In the genomic region with DNA sequence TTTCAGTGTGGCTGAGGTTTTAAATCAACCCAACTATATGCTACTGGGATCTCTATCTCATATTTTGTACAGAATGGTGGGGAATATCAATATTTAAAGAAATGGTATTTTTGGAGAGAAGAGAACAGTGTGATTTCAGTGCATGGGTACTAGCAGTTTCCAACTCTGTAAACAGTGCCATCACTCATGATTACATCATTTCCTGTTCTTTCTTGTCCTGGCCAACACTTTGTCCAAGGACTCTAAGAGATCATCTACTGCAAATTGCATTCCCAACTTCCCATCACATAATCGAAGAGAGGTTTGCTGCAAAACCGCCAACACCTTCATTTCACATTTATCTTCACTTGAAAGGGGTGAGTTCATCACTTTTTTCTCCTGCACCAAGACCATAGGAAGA, we compare ENCODE assay signal across 2 cellular contexts.
TF ChIP-seq lines count a peak whose summit lies in the region.

No MANE protein-coding gene starts in this region.

TF ChIP-seq in SK-N-SH, 30 proteins besides CTCF, POLR2A, EP300 and RAD21 (continued from another document):
- TF ChIP-seq, protein P1, sequence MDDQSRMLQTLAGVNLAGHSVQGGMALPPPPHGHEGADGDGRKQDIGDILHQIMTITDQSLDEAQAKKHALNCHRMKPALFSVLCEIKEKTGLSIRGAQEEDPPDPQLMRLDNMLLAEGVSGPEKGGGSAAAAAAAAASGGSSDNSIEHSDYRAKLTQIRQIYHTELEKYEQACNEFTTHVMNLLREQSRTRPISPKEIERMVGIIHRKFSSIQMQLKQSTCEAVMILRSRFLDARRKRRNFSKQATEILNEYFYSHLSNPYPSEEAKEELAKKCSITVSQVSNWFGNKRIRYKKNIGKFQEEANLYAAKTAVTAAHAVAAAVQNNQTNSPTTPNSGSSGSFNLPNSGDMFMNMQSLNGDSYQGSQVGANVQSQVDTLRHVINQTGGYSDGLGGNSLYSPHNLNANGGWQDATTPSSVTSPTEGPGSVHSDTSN (IDR thresholded peaks at IDR 0.05): no peak
- TF ChIP-seq, protein P2, sequence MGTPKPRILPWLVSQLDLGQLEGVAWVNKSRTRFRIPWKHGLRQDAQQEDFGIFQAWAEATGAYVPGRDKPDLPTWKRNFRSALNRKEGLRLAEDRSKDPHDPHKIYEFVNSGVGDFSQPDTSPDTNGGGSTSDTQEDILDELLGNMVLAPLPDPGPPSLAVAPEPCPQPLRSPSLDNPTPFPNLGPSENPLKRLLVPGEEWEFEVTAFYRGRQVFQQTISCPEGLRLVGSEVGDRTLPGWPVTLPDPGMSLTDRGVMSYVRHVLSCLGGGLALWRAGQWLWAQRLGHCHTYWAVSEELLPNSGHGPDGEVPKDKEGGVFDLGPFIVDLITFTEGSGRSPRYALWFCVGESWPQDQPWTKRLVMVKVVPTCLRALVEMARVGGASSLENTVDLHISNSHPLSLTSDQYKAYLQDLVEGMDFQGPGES (IDR thresholded peaks at IDR 0.05; ENCODE audit: low read depth, low read length): no peak

TF ChIP-seq in SK-N-SH treated with all-trans-retinoic acid at 6 μM for 48 hours, 23 proteins besides CTCF, POLR2A, EP300 and RAD21 (continued from another document):
- TF ChIP-seq, protein P3, sequence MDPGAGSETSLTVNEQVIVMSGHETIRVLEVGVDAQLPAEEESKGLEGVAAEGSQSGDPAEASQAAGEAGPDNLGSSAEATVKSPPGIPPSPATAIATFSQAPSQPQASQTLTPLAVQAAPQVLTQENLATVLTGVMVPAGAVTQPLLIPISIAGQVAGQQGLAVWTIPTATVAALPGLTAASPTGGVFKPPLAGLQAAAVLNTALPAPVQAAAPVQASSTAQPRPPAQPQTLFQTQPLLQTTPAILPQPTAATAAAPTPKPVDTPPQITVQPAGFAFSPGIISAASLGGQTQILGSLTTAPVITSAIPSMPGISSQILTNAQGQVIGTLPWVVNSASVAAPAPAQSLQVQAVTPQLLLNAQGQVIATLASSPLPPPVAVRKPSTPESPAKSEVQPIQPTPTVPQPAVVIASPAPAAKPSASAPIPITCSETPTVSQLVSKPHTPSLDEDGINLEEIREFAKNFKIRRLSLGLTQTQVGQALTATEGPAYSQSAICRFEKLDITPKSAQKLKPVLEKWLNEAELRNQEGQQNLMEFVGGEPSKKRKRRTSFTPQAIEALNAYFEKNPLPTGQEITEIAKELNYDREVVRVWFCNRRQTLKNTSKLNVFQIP (CRISPR knock-in tag; IDR thresholded peaks at IDR 0.05; ENCODE audit: borderline replicate concordance, low read depth): no peak
- TF ChIP-seq, protein P4, sequence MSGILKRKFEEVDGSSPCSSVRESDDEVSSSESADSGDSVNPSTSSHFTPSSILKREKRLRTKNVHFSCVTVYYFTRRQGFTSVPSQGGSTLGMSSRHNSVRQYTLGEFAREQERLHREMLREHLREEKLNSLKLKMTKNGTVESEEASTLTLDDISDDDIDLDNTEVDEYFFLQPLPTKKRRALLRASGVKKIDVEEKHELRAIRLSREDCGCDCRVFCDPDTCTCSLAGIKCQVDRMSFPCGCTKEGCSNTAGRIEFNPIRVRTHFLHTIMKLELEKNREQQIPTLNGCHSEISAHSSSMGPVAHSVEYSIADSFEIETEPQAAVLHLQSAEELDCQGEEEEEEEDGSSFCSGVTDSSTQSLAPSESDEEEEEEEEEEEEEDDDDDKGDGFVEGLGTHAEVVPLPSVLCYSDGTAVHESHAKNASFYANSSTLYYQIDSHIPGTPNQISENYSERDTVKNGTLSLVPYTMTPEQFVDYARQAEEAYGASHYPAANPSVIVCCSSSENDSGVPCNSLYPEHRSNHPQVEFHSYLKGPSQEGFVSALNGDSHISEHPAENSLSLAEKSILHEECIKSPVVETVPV (CRISPR knock-in tag; IDR thresholded peaks at IDR 0.05): no peak
- TF ChIP-seq ZNF565 (CRISPR knock-in tag; conservative IDR thresholded peaks at IDR 0.05; ENCODE audit: low read depth): no peak
- TF ChIP-seq ZC3H10 (CRISPR knock-in tag; IDR thresholded peaks at IDR 0.05): no peak
- no peak for TF ChIP-seq ZNF8 (CRISPR knock-in tag; IDR thresholded peaks at IDR 0.05)
- TF ChIP-seq OSR1 (CRISPR knock-in tag; IDR thresholded peaks at IDR 0.05): no peak
- TF ChIP-seq, protein P5, sequence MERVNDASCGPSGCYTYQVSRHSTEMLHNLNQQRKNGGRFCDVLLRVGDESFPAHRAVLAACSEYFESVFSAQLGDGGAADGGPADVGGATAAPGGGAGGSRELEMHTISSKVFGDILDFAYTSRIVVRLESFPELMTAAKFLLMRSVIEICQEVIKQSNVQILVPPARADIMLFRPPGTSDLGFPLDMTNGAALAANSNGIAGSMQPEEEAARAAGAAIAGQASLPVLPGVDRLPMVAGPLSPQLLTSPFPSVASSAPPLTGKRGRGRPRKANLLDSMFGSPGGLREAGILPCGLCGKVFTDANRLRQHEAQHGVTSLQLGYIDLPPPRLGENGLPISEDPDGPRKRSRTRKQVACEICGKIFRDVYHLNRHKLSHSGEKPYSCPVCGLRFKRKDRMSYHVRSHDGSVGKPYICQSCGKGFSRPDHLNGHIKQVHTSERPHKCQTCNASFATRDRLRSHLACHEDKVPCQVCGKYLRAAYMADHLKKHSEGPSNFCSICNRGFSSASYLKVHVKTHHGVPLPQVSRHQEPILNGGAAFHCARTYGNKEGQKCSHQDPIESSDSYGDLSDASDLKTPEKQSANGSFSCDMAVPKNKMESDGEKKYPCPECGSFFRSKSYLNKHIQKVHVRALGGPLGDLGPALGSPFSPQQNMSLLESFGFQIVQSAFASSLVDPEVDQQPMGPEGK (CRISPR knock-in tag; IDR thresholded peaks at IDR 0.05; ENCODE audit: borderline replicate concordance): no peak
- no peak for TF ChIP-seq PPARA (CRISPR knock-in tag; IDR thresholded peaks at IDR 0.05; ENCODE audit: borderline replicate concordance)
